15 cellular contexts compared by ENCODE assay signal in the genomic region with DNA sequence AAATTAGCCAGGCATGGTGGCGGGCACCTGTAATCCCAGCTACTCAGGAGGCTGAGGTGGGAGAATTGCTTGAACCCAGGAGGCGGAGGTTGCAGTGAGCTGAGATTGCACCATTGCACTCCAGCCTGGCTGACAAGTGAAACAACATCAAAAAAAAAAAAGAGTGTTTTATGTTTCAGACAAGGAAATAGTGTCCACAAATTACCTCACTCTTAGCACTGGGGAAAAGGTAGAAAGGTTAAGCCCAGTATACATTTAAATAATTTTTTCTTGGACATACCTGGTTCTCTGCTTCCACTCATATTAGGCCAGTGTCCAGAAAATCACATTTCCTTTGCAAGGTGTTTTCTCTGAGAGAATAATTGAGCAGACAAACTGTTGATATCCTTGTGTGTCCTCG. TPM values are rescaled to one million over a fixed set of nuclear protein-coding genes. Genes with fewer than 3 reads are reported as not detected.
"Had no signal": no experiment of that assay in that cellular context is flagged by ENCODE, and none has a peak within 500 bp of the region (broad histone marks: within the 10 kb centered on the region; RNA-seq: fewer than 3 reads in every experiment).

No MANE protein-coding gene starts in this region.

RNA-seq across cellular contexts. Expression of a gene that starts 25.4 kb away (rescaled TPM):
- total RNA-seq: subcutaneous adipose tissue, suprapubic skin, temporal lobe, thoracic aorta, thyroid gland, tibial nerve, transverse colon, upper lobe of right lung, ureter, urinary bladder, uterus, vagina had no signal
- polyA plus RNA-seq: stomach, urinary bladder had no signal

RNA-seq across cellular contexts. Expression of a gene that starts 30.8 kb away (rescaled TPM):
- total RNA-seq: stomach, subcutaneous adipose tissue, suprapubic skin, temporal lobe, testis, thoracic aorta, thyroid gland, tibial nerve, transverse colon, urinary bladder, vagina had no signal
- polyA plus RNA-seq: stomach, thymus, urinary bladder had no signal
